ENCODE assay signal across 25 cellular contexts in genomic region chr6:151164383-151164782, GRCh38.
"Had no signal": no experiment of that assay in that cellular context is flagged by ENCODE, and none has a peak within 500 bp of the region (broad histone marks: within the 10 kb centered on the region; RNA-seq: fewer than 3 reads in every experiment).

No MANE protein-coding gene starts in this region.

- H3K9me3 ChIP-seq: neutrophil, pancreas, prostate gland, right atrium auricular region, right lobe of liver, sigmoid colon, stomach, thoracic aorta, thyroid gland, tibial nerve, upper lobe of left lung, vagina had no signal

- H3K27me3 ChIP-seq: neutrophil, pancreas, right atrium auricular region, right lobe of liver, sigmoid colon, stomach, thyroid gland, tibial nerve, upper lobe of left lung, vagina had no signal

- H3K4me1 ChIP-seq: pancreas, prostate gland, right atrium auricular region, right lobe of liver, sigmoid colon had no signal

- ATAC-seq: natural killer cell treated with Interleukin-12 subunit alpha and Interleukin-12 subunit beta and Interleukin-15 and Interleukin-18, amount 100 ng/mL, for 72 hours; pancreas; right lobe of liver; stimulated activated effector memory CD8-positive, alpha-beta T cell treated with anti-CD3 and anti-CD28 coated beads, Interleukin-12 subunit alpha, Interleukin-12 subunit beta, amount 100 ng/mL, for 72 hours; stimulated activated naive B cell treated with anti-CD40 and anti-IgM and Interleukin-4, amounts not matched to agents 10 μg/mL and 1 μg/mL and 100 μg/mL, for 72 hours had no signal

- H3K4me3 ChIP-seq: pancreas, prostate gland, right atrium auricular region, right lobe of liver, sigmoid colon, stomach, thoracic aorta, thyroid gland, tibial nerve, upper lobe of left lung, vagina had no signal

- DNase-seq: nephron progenitor cell; nucleus accumbens; pancreas; retina; right lobe of liver; sigmoid colon; small intestine; stimulated activated CD4-positive, alpha-beta T cell treated with anti-CD3 and anti-CD28 coated beads, Interleukin-15, amount 100 ng/mL, for 24 hours; stimulated activated CD4-positive, alpha-beta T cell treated with anti-CD3 and anti-CD28 coated beads, Interleukin-2, amount 100 ng/mL, for 24 hours; stimulated activated CD4-positive, alpha-beta T cell treated with anti-CD3 and anti-CD28 coated beads, Interleukin-2, amount 100 ng/mL, for 48 hours; stimulated activated CD4-positive, alpha-beta T cell treated with anti-CD3 and anti-CD28 coated beads, Interleukin-4, amount 100 ng/mL, for 24 hours; stimulated activated naive B cell treated with anti-CD40 and anti-IgM and Interleukin-4, amounts not matched to agents 10 μg/mL and 1 μg/mL and 100 μg/mL, for 72 hours; stimulated activated naive CD4-positive, alpha-beta T cell treated with Interleukin-2 at 50 U/mL for 16 hours; stomach; thyroid gland; trophoblast cell; upper lobe of left lung had no signal

- H3K36me3 ChIP-seq: neutrophil, pancreas, prostate gland, right atrium auricular region, right lobe of liver, sigmoid colon, stomach, thoracic aorta, thyroid gland, tibial nerve, upper lobe of left lung, vagina had no signal

- H3K27ac ChIP-seq: neutrophil, pancreas, prostate gland, right atrium auricular region, right lobe of liver, sigmoid colon, stomach, thoracic aorta, thyroid gland, tibial nerve, upper lobe of left lung, vagina had no signal
